ENCODE assay signal across 14 cellular contexts in the genomic region with DNA sequence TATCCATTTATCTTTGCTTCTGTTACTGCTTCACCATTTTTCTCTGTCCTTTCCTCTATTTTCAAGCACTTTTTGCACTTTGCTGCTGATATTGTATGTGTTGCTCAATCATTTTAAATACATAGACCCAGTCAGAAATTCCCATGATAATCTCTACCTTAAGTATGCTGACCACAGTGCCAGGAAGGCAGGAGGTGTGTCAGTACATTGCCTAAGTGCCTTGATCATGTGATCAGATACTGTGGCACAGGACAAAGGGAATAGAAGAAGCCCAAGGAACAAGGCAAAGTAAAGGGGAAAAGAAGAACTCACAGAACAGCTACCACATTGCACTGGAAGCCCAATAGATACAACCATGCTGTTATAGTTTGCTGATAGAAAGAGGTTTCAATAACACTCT. TPM values are rescaled to one million over a fixed set of nuclear protein-coding genes. Genes with fewer than 3 reads are reported as not detected.
A peak's percentile ranks its signal among the peaks of the same experiment; 100 is the strongest.
DNase-seq lines count a peak whose midpoint lies in the region; ATAC-seq and TF ChIP-seq lines count a peak whose summit lies in the region.
"Had no signal": no experiment of that assay in that cellular context is flagged by ENCODE, and none has a peak within 500 bp of the region (broad histone marks: within the 10 kb centered on the region; RNA-seq: fewer than 3 reads in every experiment).

No MANE protein-coding gene starts in this region.

- H3K36me3 ChIP-seq in neural progenitor cell: no peaks in the 10 kb centered on the region

- H2AFZ ChIP-seq in neural progenitor cell (replicated peaks): peak overlapping the region; percentile 43

- H3K27ac ChIP-seq in neural progenitor cell: no peak overlapping the region

- H3K36me3 Mint-ChIP-seq in neural progenitor cell: no peaks in the 10 kb centered on the region
- H3K36me3 Mint-ChIP-seq: CD8-positive, alpha-beta memory T cell; natural killer cell had no signal

- no peaks in the 10 kb centered on the region for H3K4me1 ChIP-seq in neural progenitor cell

- no peak overlapping the region for H3K4me3 Mint-ChIP-seq in neural progenitor cell
- H3K4me3 Mint-ChIP-seq: activated CD4-positive, alpha-beta T cell treated with anti-CD3 and anti-CD28 coated beads for 36 hours; CD8-positive, alpha-beta memory T cell; natural killer cell had no signal

- no peak overlapping the region for H3K27ac Mint-ChIP-seq in neural progenitor cell
- H3K27ac Mint-ChIP-seq: activated CD4-positive, alpha-beta T cell treated with anti-CD3 and anti-CD28 coated beads for 36 hours; CD8-positive, alpha-beta memory T cell; natural killer cell had no signal

- H4K20me1 ChIP-seq in neural progenitor cell (ENCODE audit: low read depth): no peaks in the 10 kb centered on the region

- no peaks in the 10 kb centered on the region for H3K79me2 ChIP-seq in neural progenitor cell (ENCODE audit: low read depth)

- DNase-seq in DMS53 treated with DMSO at 0.1 percent for 48 hours (lab: John Stamatoyannopoulos, UW; ENCODE audit: unreplicated experiment) (peak; percentile 8), NB4 (ENCODE audit: low read depth) (peak; percentile 54), neural progenitor cell (ENCODE audit: low spot score) (no peak), GF-D8 (lab: John Stamatoyannopoulos, UW) (no peak), KG1 (lab: John Stamatoyannopoulos, UW) (no peak)
- DNase-seq: activated CD4-positive, alpha-beta T cell treated with anti-CD3 and anti-CD28 coated beads for 36 hours; activated gamma-delta T cell treated with Interleukin-2 at 50 U/mL for 16 hours; CD8-positive, alpha-beta memory T cell; natural killer cell; SIG-M5; stimulated activated CD4-positive, alpha-beta T cell treated with anti-CD3 and anti-CD28 coated beads, Interleukin-15, amount 100 ng/mL, for 24 hours had no signal

- ATAC-seq in esophagus mucosa: peak; percentile 90
- no peak for ATAC-seq in GM21786 (IDR thresholded peaks at IDR 0.05; ENCODE audit: unreplicated experiment)
- ATAC-seq in GM19035 (IDR thresholded peaks at IDR 0.05; ENCODE audit: unreplicated experiment): no peak
- ATAC-seq: activated CD4-positive, alpha-beta T cell treated with anti-CD3 and anti-CD28 coated beads for 36 hours; natural killer cell had no signal

- TF ChIP-seq CTCF in NB4 (IDR thresholded peaks at IDR 0.05; ENCODE audit: low read depth, low read length) (no peak), neural progenitor cell (IDR thresholded peaks at IDR 0.05) (no peak)

- no peaks in the 10 kb centered on the region for H3K9me3 ChIP-seq in neural progenitor cell (ENCODE audit: low read depth)

- no peaks in the 10 kb centered on the region for H3F3A ChIP-seq in neural progenitor cell (ENCODE audit: low read depth)

- no peaks in the 10 kb centered on the region for H3K27me3 ChIP-seq in neural progenitor cell

- H3K9me3 Mint-ChIP-seq in neural progenitor cell: no peaks in the 10 kb centered on the region

- H3K4me1 Mint-ChIP-seq in neural progenitor cell: no peaks in the 10 kb centered on the region
- H3K4me1 Mint-ChIP-seq: activated CD4-positive, alpha-beta T cell treated with anti-CD3 and anti-CD28 coated beads for 36 hours; CD8-positive, alpha-beta memory T cell; natural killer cell had no signal

- H3K4me3 ChIP-seq in NB4 (ENCODE audit: low read depth, low read length): no peak overlapping the region
- H3K4me3 ChIP-seq in neural progenitor cell: no peak overlapping the region

- H3K4me2 ChIP-seq in neural progenitor cell: no peak overlapping the region

- H3K27me3 Mint-ChIP-seq in neural progenitor cell (ENCODE audit: insufficient read depth, low read depth): no peaks in the 10 kb centered on the region
- H3K27me3 Mint-ChIP-seq: activated CD4-positive, alpha-beta T cell treated with anti-CD3 and anti-CD28 coated beads for 36 hours had no signal

- TF ChIP-seq POLR2A in NB4 (IDR thresholded peaks at IDR 0.05; ENCODE audit: extremely low read depth, insufficient read length): no peak

- no peak overlapping the region for H3K9ac ChIP-seq in neural progenitor cell

RNA-seq across cellular contexts. Expression of a gene that starts 53.7 kb away (rescaled TPM):
- total RNA-seq in esophagus mucosa: 4.2 TPM
- 0.34 and 1.6 TPM in 2 replicates for total RNA-seq in neural progenitor cell (ENCODE audit: low replicate concordance)
- total RNA-seq: activated CD4-positive, alpha-beta T cell treated with anti-CD3 and anti-CD28 coated beads for 36 hours had no signal

Comparison
In these comparisons a context has a peak if more than half of its experiments do, and no peak if none do; other contexts are left out.
1. DNase-seq: peak in DMS53 treated with DMSO at 0.1 percent for 48 hours (single experiment) and NB4 (single experiment); none in neural progenitor cell (single experiment), GF-D8 (single experiment) and KG1 (single experiment).